13 cellular contexts compared by ENCODE assay signal in the genomic region with DNA sequence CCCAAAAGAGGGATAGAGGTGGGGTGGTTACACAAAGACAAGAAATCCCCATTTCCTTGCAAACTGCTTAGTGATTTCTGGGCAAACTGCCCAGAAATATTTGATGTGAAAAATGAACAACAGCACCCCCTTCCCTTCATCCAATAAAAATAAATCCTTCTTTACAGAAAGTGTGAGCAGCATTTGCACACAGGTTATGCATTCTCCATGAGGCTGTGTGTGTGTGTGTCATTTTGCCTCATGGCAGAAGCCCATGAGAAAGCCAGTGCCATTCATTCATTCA. TPM values are rescaled to one million over a fixed set of nuclear protein-coding genes. Genes with fewer than 3 reads are reported as not detected.
DNase-seq lines count a peak whose midpoint lies in the region; TF ChIP-seq lines count a peak whose summit lies in the region.
"Had no signal": no experiment of that assay in that cellular context is flagged by ENCODE, and none has a peak within 500 bp of the region (broad histone marks: within the 10 kb centered on the region; RNA-seq: fewer than 3 reads in every experiment).

No MANE protein-coding gene starts in this region.

- in situ Hi-C loops in astrocyte of the spinal cord (cut with HindIII; ENCODE audit: low sequenced_read_pairs) = no loop called here

- H3K4me1 ChIP-seq in sigmoid colon = no peaks in the 10 kb centered on the region
- H3K4me1 ChIP-seq: tibial artery had no signal

- TF ChIP-seq EP300 in sigmoid colon (IDR thresholded peaks at IDR 0.05) = no peak

- no peaks in the 10 kb centered on the region for H3K9me3 Mint-ChIP-seq in progenitor cell of endocrine pancreas (ENCODE audit: low read depth)
- H3K9me3 Mint-ChIP-seq: activated naive CD8-positive, alpha-beta T cell treated with anti-CD3 and anti-CD28 coated beads, Interleukin-2, amount 50 U/mL, for 24 hours; dendritic cell treated with granulocyte-macrophage colony-stimulating factor and Interleukin-4, amounts not matched to agents 40 ng/mL and 50 ng/mL, for 4 days had no signal

- no peak for TF ChIP-seq POLR2A in sigmoid colon (IDR thresholded peaks at IDR 0.05)

- no peak overlapping the region for H3K27ac ChIP-seq in sigmoid colon
- H3K27ac ChIP-seq: tibial artery had no signal

- H3K27me3 ChIP-seq in sigmoid colon = peaks cover 0 to 4% (median 0%) of the 10 kb centered on the region in 3 donors

- no peak for TF ChIP-seq CTCF in astrocyte of the spinal cord (IDR thresholded peaks at IDR 0.05; ENCODE audit: low read depth, low read length)
- TF ChIP-seq CTCF in sigmoid colon (IDR thresholded peaks at IDR 0.05) = no peak
- no peak for TF ChIP-seq CTCF in GM20000 (IDR thresholded peaks at IDR 0.05; ENCODE audit: extremely low read depth, missing control alignments)
- TF ChIP-seq CTCF in progenitor cell of endocrine pancreas (IDR thresholded peaks at IDR 0.05; ENCODE audit: unreplicated experiment) = no peak

- no peaks in the 10 kb centered on the region for H3K36me3 Mint-ChIP-seq in progenitor cell of endocrine pancreas (ENCODE audit: insufficient read depth)

- H3K27me3 Mint-ChIP-seq in progenitor cell of endocrine pancreas = peaks cover 30% of the 10 kb centered on the region

- no peak overlapping the region for H3K27ac Mint-ChIP-seq in progenitor cell of endocrine pancreas
- H3K27ac Mint-ChIP-seq: activated naive CD8-positive, alpha-beta T cell treated with anti-CD3 and anti-CD28 coated beads, Interleukin-2, amount 50 U/mL, for 24 hours; dendritic cell treated with granulocyte-macrophage colony-stimulating factor and Interleukin-4, amounts not matched to agents 40 ng/mL and 50 ng/mL, for 4 days had no signal

- no peaks in the 10 kb centered on the region for H3K36me3 ChIP-seq in sigmoid colon
- H3K36me3 ChIP-seq: tibial artery had no signal

- H3K4me3 Mint-ChIP-seq in progenitor cell of endocrine pancreas (ENCODE audit: low read depth) = no peak overlapping the region
- H3K4me3 Mint-ChIP-seq: activated naive CD8-positive, alpha-beta T cell treated with anti-CD3 and anti-CD28 coated beads, Interleukin-2, amount 50 U/mL, for 24 hours; dendritic cell treated with granulocyte-macrophage colony-stimulating factor and Interleukin-4, amounts not matched to agents 40 ng/mL and 50 ng/mL, for 4 days had no signal

- H3K4me3 ChIP-seq in astrocyte of the spinal cord (ENCODE audit: low read depth, low read length) (no peak overlapping the region), sigmoid colon (no peak overlapping the region)
- H3K4me3 ChIP-seq: tibial artery had no signal

- no peaks in the 10 kb centered on the region for H3K4me1 Mint-ChIP-seq in progenitor cell of endocrine pancreas (ENCODE audit: low read depth)
- H3K4me1 Mint-ChIP-seq: activated naive CD8-positive, alpha-beta T cell treated with anti-CD3 and anti-CD28 coated beads, Interleukin-2, amount 50 U/mL, for 24 hours had no signal

- intact Hi-C loops in sigmoid colon (cut with DNase I) = no loop called here

- DNase-seq in NCI-H2107 treated with DMSO at 0.1 percent for 48 hours (lab: John Stamatoyannopoulos, UW; ENCODE audit: unreplicated experiment) (peak; percentile 38), NCI-H2107 (lab: John Stamatoyannopoulos, UW) (no peak), NCI-H2081 treated with DMSO at 0.1 percent for 48 hours (lab: John Stamatoyannopoulos, UW) (peak; percentile 17), astrocyte of the spinal cord (ENCODE audit: low read depth, low spot score) (peak; percentile 29), pons (ENCODE audit: low spot score) (peak; percentile 22), sigmoid colon (no peak), GM20000 (ENCODE audit: low spot score) (no peak), progenitor cell of endocrine pancreas (ENCODE audit: low spot score, unreplicated experiment) (no peak)
- DNase-seq: activated naive CD8-positive, alpha-beta T cell treated with anti-CD3 and anti-CD28 coated beads, Interleukin-2, amount 50 U/mL, for 24 hours; activated T-cell treated with anti-CD3 and anti-CD28 coated beads for 4 hours; tibial artery had no signal

- H3K9me3 ChIP-seq in sigmoid colon = no peaks in the 10 kb centered on the region
- H3K9me3 ChIP-seq: tibial artery had no signal

RNA-seq across cellular contexts. Expression of a gene that starts 17.2 kb away (rescaled TPM):
- total RNA-seq in sigmoid colon (10 to 100 TPM; 23.2 to 46.3 (median 42.3) TPM), progenitor cell of endocrine pancreas (22.1 and 23.5 TPM in 2 replicates)
- polyA plus RNA-seq in sigmoid colon = 1 to 10 TPM in 2 of 3 donors, under 1 TPM in 1; 0.23 to 3.6 (median 2.8) TPM
- total RNA-seq: HepG2 had no signal

Comparison
In these comparisons a context has a peak if more than half of its experiments do, and no peak if none do; other contexts are left out.
1. DNase-seq: peak in NCI-H2107 treated with DMSO at 0.1 percent for 48 hours (single experiment), NCI-H2081 treated with DMSO at 0.1 percent for 48 hours (single experiment), astrocyte of the spinal cord (single experiment) and pons (single experiment); none in NCI-H2107 (single experiment), sigmoid colon (single experiment), GM20000 (single experiment) and progenitor cell of endocrine pancreas (single experiment).